Comparison of ENCODE assay signal across 17 cellular contexts in genomic region chr9:37987467-37987981, GRCh38.
DNase-seq lines count a peak whose midpoint lies in the region; ATAC-seq and TF ChIP-seq lines count a peak whose summit lies in the region.
"Had no signal": no experiment of that assay in that cellular context is flagged by ENCODE, and none has a peak within 500 bp of the region (broad histone marks: within the 10 kb centered on the region; RNA-seq: fewer than 3 reads in every experiment).

No MANE protein-coding gene starts in this region.

- H3K9me3 Mint-ChIP-seq in CD4-positive, alpha-beta memory T cell, result no peaks in the 10 kb centered on the region
- H3K9me3 Mint-ChIP-seq: IgD-negative memory B cell had no signal

- H3K27me3 Mint-ChIP-seq in CD4-positive, alpha-beta memory T cell, result peaks cover 0 to 2% of the 10 kb centered on the region in 2 donors

- H3F3A ChIP-seq in SK-N-SH (replicated peaks; ENCODE audit: insufficient read depth), result peaks cover 8% of the 10 kb centered on the region

- DNase-seq in SK-N-SH, result no peak
- DNase-seq in SJSA1 (ENCODE audit: low read depth in 1 of 2, low spot score in 2 of 2), result peak; percentile 71 to 81
- peak; percentile 75 for DNase-seq in left ventricle myocardium superior
- DNase-seq in aorta, result peak; percentile 55 to 79
- no peak for DNase-seq in activated CD4-positive, alpha-beta T cell treated with anti-CD3 and anti-CD28 coated beads for 48 hours
- no peak for DNase-seq in CD4-positive, alpha-beta memory T cell
- DNase-seq: 8988T; cortex of kidney; naive thymus-derived CD4-positive, alpha-beta T cell; NCI-H1417 treated with DMSO at 0.1 percent for 48 hours; NCI-H526; T-helper 17 cell had no signal

- WGBS in SK-N-SH (ENCODE audit: low lambda C conversion rate), result 84% methylated on average over 4 of the region's 7 CpGs
- 39 to 49% methylated on average over 7 of the region's 7 CpGs for WGBS in aorta, 2 donors

- no peak overlapping the region for H3K4me3 Mint-ChIP-seq in CD4-positive, alpha-beta memory T cell
- H3K4me3 Mint-ChIP-seq: IgD-negative memory B cell; naive thymus-derived CD4-positive, alpha-beta T cell; T-helper 17 cell had no signal

- no peak overlapping the region for H3K4me2 ChIP-seq in SK-N-SH

- H3K36me3 ChIP-seq in SK-N-SH (replicated peaks in 1 of 2; ENCODE audit: control insufficient read depth in 1 of 2, insufficient read depth in 2 of 2, low read length in 1 of 2) (peaks cover 8 to 12% of the 10 kb centered on the region in 2 experiments), SJSA1 (peaks cover 14% of the 10 kb centered on the region), aorta (ENCODE audit: control insufficient read depth in 1 of 2, insufficient read depth in 2 of 2, low read length in 1 of 2) (no peaks in the 10 kb centered on the region)
- H3K36me3 ChIP-seq in CD4-positive, alpha-beta memory T cell (ENCODE audit: insufficient read depth, low read length), result no peaks in the 10 kb centered on the region
- H3K36me3 ChIP-seq: gastroesophageal sphincter, Peyer's patch had no signal

- H3K9me2 ChIP-seq in SK-N-SH, result no peaks in the 10 kb centered on the region

- intact Hi-C loops in left ventricle myocardium superior (cut with micrococcal nuclease), result loop anchor here (5.0 kb wide), 1 partner anchor 35 kb away; no protein-coding TSS in a partner anchor
- intact Hi-C loops in aorta (cut with DNase I), result no loop called here
- intact Hi-C loops in CD4-positive, alpha-beta memory T cell (cut with micrococcal nuclease), result no loop called here

- no peaks in the 10 kb centered on the region for H3K27me3 ChIP-seq in SK-N-SH (ENCODE audit: insufficient read depth)
- H3K27me3 ChIP-seq in SJSA1 (replicated peaks), result no peaks in the 10 kb centered on the region
- no peaks in the 10 kb centered on the region for H3K27me3 ChIP-seq in aorta (ENCODE audit: control insufficient read depth in 1 of 2, insufficient read depth in 2 of 2, low read length in 1 of 2)
- no peaks in the 10 kb centered on the region for H3K27me3 ChIP-seq in CD4-positive, alpha-beta memory T cell (ENCODE audit: insufficient read depth, low read length)
- H3K27me3 ChIP-seq: gastroesophageal sphincter, Peyer's patch had no signal

- H3K9ac ChIP-seq in SK-N-SH, result no peak overlapping the region

- H4K20me1 ChIP-seq in SK-N-SH (ENCODE audit: insufficient read depth), result peaks cover 38% of the 10 kb centered on the region

- H3K4me1 Mint-ChIP-seq in CD4-positive, alpha-beta memory T cell, result peaks cover 0 to 2% (median 0%) of the 10 kb centered on the region in 4 donors
- H3K4me1 Mint-ChIP-seq: IgD-negative memory B cell had no signal

- CTCF ChIA-PET in SK-N-SH (lab: Yijun Ruan, JAX), result interaction anchor here (1.5 to 2.2 kb wide), 2 partner anchors 17 to 30 kb away, joined by 3 to 9 read pairs; no protein-coding TSS in a partner anchor
- CTCF ChIA-PET in CD4-positive, alpha-beta memory T cell (lab: Charles Lee; ENCODE audit: partially characterized antibody), result no interaction called here

- peak overlapping the region; percentile 23 to 48; a peak in 2 of 4 replicates for H3K27ac ChIP-seq in SK-N-SH (ENCODE audit: low read depth in 2 of 2, low read length in 1 of 2)
- peak overlapping the region; percentile 94 for H3K27ac ChIP-seq in SJSA1
- no peak overlapping the region for H3K27ac ChIP-seq in aorta (ENCODE audit: low read depth in 1 of 2, low read length in 2 of 2)
- H3K27ac ChIP-seq in CD4-positive, alpha-beta memory T cell (ENCODE audit: low read depth, low read length), result no peak overlapping the region
- H3K27ac ChIP-seq: gastroesophageal sphincter, Peyer's patch had no signal

- H3K79me2 ChIP-seq in SK-N-SH (ENCODE audit: insufficient read depth), result peaks cover 100% of the 10 kb centered on the region

- TF ChIP-seq EP300 in SK-N-SH (IDR thresholded peaks at IDR 0.05; ENCODE audit: borderline replicate concordance in 1 of 2, low read depth in 1 of 2, low read length in 1 of 2), result no peak

- ATAC-seq in SK-N-SH treated with all-trans-retinoic acid at 6 μM for 48 hours (no peak; the same call in 2 of the 3 replicates), left ventricle myocardium superior (peak; percentile 74), aorta (ENCODE audit: low FRiP score) (no peak), HG03378 (IDR thresholded peaks at IDR 0.05; ENCODE audit: unreplicated experiment) (no peak)
- ATAC-seq: gastroesophageal sphincter, T-helper 17 cell had no signal

- H2AFZ ChIP-seq in SK-N-SH (ENCODE audit: low read depth), result no peak overlapping the region

- H3K4me3 ChIP-seq in SK-N-SH (ENCODE audit: low read depth in 2 of 2, low read length in 1 of 2), result no peak overlapping the region
- H3K4me3 ChIP-seq in SJSA1, result no peak overlapping the region
- no peak overlapping the region for H3K4me3 ChIP-seq in aorta (ENCODE audit: low read length in 2 of 2)
- H3K4me3 ChIP-seq in CD4-positive, alpha-beta memory T cell (ENCODE audit: low read length in 2 of 2), result no peak overlapping the region
- H3K4me3 ChIP-seq: gastroesophageal sphincter, Peyer's patch had no signal

- TF ChIP-seq RAD21 in SK-N-SH (IDR thresholded peaks at IDR 0.05; ENCODE audit: low read length), result no peak

- peak overlapping the region in 1 of 7 donors; percentile 48 for H3K27ac Mint-ChIP-seq in CD4-positive, alpha-beta memory T cell
- H3K27ac Mint-ChIP-seq: IgD-negative memory B cell; naive thymus-derived CD4-positive, alpha-beta T cell; T-helper 17 cell had no signal

- no peaks in the 10 kb centered on the region for H3K36me3 Mint-ChIP-seq in CD4-positive, alpha-beta memory T cell
- H3K36me3 Mint-ChIP-seq: IgD-negative memory B cell; naive thymus-derived CD4-positive, alpha-beta T cell had no signal

- TF ChIP-seq CTCF in SK-N-SH (IDR thresholded peaks at IDR 0.05), result no peak

- POLR2A ChIA-PET in SK-N-SH (lab: Yijun Ruan, JAX), result interaction anchor here (1.9 kb wide), 1 partner anchor 9 kb away, joined by 6 read pairs; no protein-coding TSS in a partner anchor
- POLR2A ChIA-PET in CD4-positive, alpha-beta memory T cell (lab: Charles Lee; ENCODE audit: partially characterized antibody), result no interaction called here

- H3K4me1 ChIP-seq in SK-N-SH (ENCODE audit: control insufficient read depth in 1 of 2, insufficient read depth in 2 of 2, low read depth in 1 of 2, low read length in 1 of 2), result peaks cover 40 to 60% of the 10 kb centered on the region in 2 experiments; a peak in 3 of 4 replicates
- H3K4me1 ChIP-seq in SJSA1 (replicated peaks), result peaks cover 47% of the 10 kb centered on the region
- no peaks in the 10 kb centered on the region for H3K4me1 ChIP-seq in aorta (ENCODE audit: control insufficient read depth in 1 of 2, insufficient read depth in 2 of 2, low read length in 2 of 2)
- no peaks in the 10 kb centered on the region for H3K4me1 ChIP-seq in CD4-positive, alpha-beta memory T cell (ENCODE audit: insufficient read depth, low read length)

- H3K9me3 ChIP-seq in SK-N-SH (no peaks in the 10 kb centered on the region), SJSA1 (replicated peaks) (no peaks in the 10 kb centered on the region), aorta (ENCODE audit: control insufficient read depth, low read length) (no peaks in the 10 kb centered on the region)
- no peaks in the 10 kb centered on the region for H3K9me3 ChIP-seq in CD4-positive, alpha-beta memory T cell (ENCODE audit: control insufficient read depth in 1 of 2, low read length in 2 of 2)
- H3K9me3 ChIP-seq: gastroesophageal sphincter, Peyer's patch had no signal

TF ChIP-seq in SK-N-SH, 30 proteins besides CTCF, POLR2A, EP300 and RAD21 (continues in another document):
- TF ChIP-seq PBX3 (IDR thresholded peaks at IDR 0.05) (no peak), GABPA (IDR thresholded peaks at IDR 0.05; ENCODE audit: low read depth) (no peak), IRF3 (IDR thresholded peaks at IDR 0.05; ENCODE audit: low read depth, low read length) (no peak), RCOR1 (IDR thresholded peaks at IDR 0.05; ENCODE audit: low read length) (no peak)

TF ChIP-seq in SK-N-SH treated with all-trans-retinoic acid at 6 μM for 48 hours, 23 proteins besides CTCF, POLR2A, EP300 and RAD21:
- TF ChIP-seq CSDC2 (CRISPR knock-in tag; IDR thresholded peaks at IDR 0.05), result no peak

Comparison
In these comparisons a context has a peak if more than half of its experiments do, and no peak if none do; other contexts are left out.
1. DNase-seq: peak in SJSA1 (2 of 2), left ventricle myocardium superior (single experiment) and aorta (2 of 2); none in SK-N-SH (single experiment), activated CD4-positive, alpha-beta T cell treated with anti-CD3 and anti-CD28 coated beads for 48 hours (single experiment) and CD4-positive, alpha-beta memory T cell (0 of 5).
2. H3K27ac ChIP-seq: peak in SK-N-SH (2 of 2) and SJSA1 (single experiment); none in aorta (0 of 2) and CD4-positive, alpha-beta memory T cell (single experiment).